8 cellular contexts compared by ENCODE assay signal in the genomic region with DNA sequence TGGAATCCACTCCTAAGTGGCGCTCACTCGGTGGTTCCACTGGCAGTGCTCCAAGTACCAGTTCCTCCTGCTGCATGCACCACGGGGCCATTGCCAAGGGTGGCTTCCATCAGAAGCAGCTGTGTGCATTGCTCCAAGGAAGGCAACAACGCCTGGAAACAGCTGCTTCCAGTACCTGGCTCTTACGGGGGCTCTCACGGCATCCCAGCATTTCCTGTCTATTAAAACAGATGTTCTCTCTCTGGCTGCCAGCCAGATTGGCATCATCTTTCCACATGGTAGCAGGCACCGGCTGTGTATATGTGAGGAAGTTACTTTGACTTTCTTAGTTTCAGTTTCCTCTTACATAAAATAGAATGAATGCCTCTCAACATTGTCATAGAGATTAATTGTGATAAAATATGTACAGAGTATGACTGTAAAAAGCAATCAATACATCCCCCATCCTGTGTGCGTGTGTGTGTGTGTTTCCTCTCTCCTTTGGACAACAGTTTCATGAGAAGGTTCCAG.
DNase-seq lines count a peak whose midpoint lies in the region; ATAC-seq and TF ChIP-seq lines count a peak whose summit lies in the region.

No MANE protein-coding gene starts in this region.

- H3K9me3 ChIP-seq in stomach, result no peaks in the 10 kb centered on the region
- no peaks in the 10 kb centered on the region for H3K9me3 ChIP-seq in esophagus squamous epithelium

- no peak for TF ChIP-seq CTCF in HL-60 (IDR thresholded peaks at IDR 0.05; ENCODE audit: insufficient read depth, low read length)
- no peak for TF ChIP-seq CTCF in stomach (IDR thresholded peaks at IDR 0.05)
- TF ChIP-seq CTCF in esophagus squamous epithelium (IDR thresholded peaks at IDR 0.05), result no peak

- TF ChIP-seq EP300 in stomach (IDR thresholded peaks at IDR 0.05), result no peak

- H3K27me3 ChIP-seq in HL-60 (ENCODE audit: insufficient read depth, poor library complexity, severe bottlenecking) (no peaks in the 10 kb centered on the region), stomach (peaks cover 0 to under 1% (median 0%) of the 10 kb centered on the region in 3 donors), esophagus squamous epithelium (peaks cover 0 to under 1% (median 0%) of the 10 kb centered on the region in 4 donors)

- no peak overlapping the region for H3K4me3 ChIP-seq in HL-60 (replicated peaks; ENCODE audit: insufficient read depth, low read length)
- H3K4me3 ChIP-seq in stomach, result peak overlapping the region in 1 of 4 donors; percentile 5
- H3K4me3 ChIP-seq in esophagus squamous epithelium, result peak overlapping the region in 1 of 4 donors; percentile 32

- DNase-seq in COR-L47 (lab: John Stamatoyannopoulos, UW) (peak; percentile 89), HL-60 (ENCODE audit: low read depth in 1 of 2, low spot score in 1 of 2) (peak; percentile 84 to 85), RPMI7951 (ENCODE audit: low read depth) (peak; percentile 89), globus pallidus (ENCODE audit: low spot score) (peak; percentile 16), stomach (peak; percentile 31), esophagus squamous epithelium (lab: John Stamatoyannopoulos, UW) (no peak)
- DNase-seq in activated effector memory CD4-positive, alpha-beta T cell treated with anti-CD3 and anti-CD28 coated beads, Interleukin-2, amount 50 U/mL, for 16 hours, result no peak

- peaks cover 0 to 9% (median 4%) of the 10 kb centered on the region in 4 donors for H3K4me1 ChIP-seq in stomach
- H3K4me1 ChIP-seq in esophagus squamous epithelium, result peaks cover 0 to 6% (median 0%) of the 10 kb centered on the region in 3 donors

- TF ChIP-seq POLR2A in stomach (IDR thresholded peaks at IDR 0.05), result no peak
- no peak for TF ChIP-seq POLR2A in esophagus squamous epithelium (IDR thresholded peaks at IDR 0.05)

- peak; percentile 71 for ATAC-seq in GM19397 (IDR thresholded peaks at IDR 0.05; ENCODE audit: unreplicated experiment)

- no peaks in the 10 kb centered on the region for H3K36me3 ChIP-seq in stomach
- H3K36me3 ChIP-seq in esophagus squamous epithelium, result no peaks in the 10 kb centered on the region

- intact Hi-C loops in stomach (cut with DNase I; ENCODE audit: low total_unique reads), result no loop called here
- intact Hi-C loops in esophagus squamous epithelium (cut with DNase I), result no loop called here

- 25 to 50% (median 41%) methylated on average over 8 of the region's 8 CpGs for WGBS in stomach, 5 donors
- WGBS in esophagus squamous epithelium, 2 donors, result 2 to 6% methylated on average over 6 to 8 of the region's 8 CpGs

- no peak overlapping the region for H3K27ac ChIP-seq in HL-60 (replicated peaks)
- H3K27ac ChIP-seq in stomach, result no peak overlapping the region
- no peak overlapping the region for H3K27ac ChIP-seq in esophagus squamous epithelium

Comparison
In these comparisons a context has a peak if more than half of its experiments do, and no peak if none do; other contexts are left out.
1. DNase-seq: peak in COR-L47 (single experiment), HL-60 (2 of 2), RPMI7951 (single experiment), globus pallidus (single experiment) and stomach (single experiment); none in activated effector memory CD4-positive, alpha-beta T cell treated with anti-CD3 and anti-CD28 coated beads, Interleukin-2, amount 50 U/mL, for 16 hours (single experiment) and esophagus squamous epithelium (single experiment).